Comparison of ENCODE assay signal across 24 cellular contexts in genomic region chr15:33116218-33116617, GRCh38.
"Had no signal": no experiment of that assay in that cellular context is flagged by ENCODE, and none has a peak within 500 bp of the region (broad histone marks: within the 10 kb centered on the region; RNA-seq: fewer than 3 reads in every experiment).

No MANE protein-coding gene starts in this region.

- H3K27ac ChIP-seq: RWPE1, WERI-Rb-1 had no signal

- H3K36me3 ChIP-seq: WERI-Rb-1 had no signal

- DNase-seq: activated CD4-positive, alpha-beta memory T cell treated with anti-CD3 and anti-CD28 coated beads, Interleukin-2, amount 10 ng/mL, durations not matched to agents 7 days and 5 days; activated CD4-positive, alpha-beta T cell treated with anti-CD3 and anti-CD28 coated beads for 1 hour; activated CD4-positive, alpha-beta T cell treated with anti-CD3 and anti-CD28 coated beads for 48 hours; activated CD4-positive, CD25-positive, alpha-beta regulatory T cell; activated CD8-positive, alpha-beta memory T cell treated with anti-CD3 and anti-CD28 coated beads for 24 hours; activated CD8-positive, alpha-beta memory T cell treated with anti-CD3 and anti-CD28 coated beads, Interleukin-2, amount 10 ng/mL, durations not matched to agents 7 days and 5 days; activated CD8-positive, alpha-beta memory T cell treated with anti-CD3 and anti-CD28 coated beads, Interleukin-2, amount 50 U/mL, for 48 hours; activated effector memory CD4-positive, alpha-beta T cell treated with Interleukin-2 at 50 U/mL for 16 hours; activated naive CD4-positive, alpha-beta T cell treated with anti-CD3 and anti-CD28 coated beads, Interleukin-2, amount 10 ng/mL, durations not matched to agents 7 days and 5 days; activated naive CD8-positive, alpha-beta T cell treated with anti-CD3 and anti-CD28 coated beads, Interleukin-2, amount 50 U/mL, for 24 hours; activated T-cell treated with anti-CD3 and anti-CD28 coated beads, Interleukin-2, amount 50 U/mL, for 48 hours; NCI-H1092 treated with DMSO at 0.1 percent for 48 hours; NCI-H146; NCI-H187; NCI-H2029 treated with DMSO at 0.1 percent for 48 hours; NCI-H2107; NCI-H2171; NCI-H510A; NCI-H748 treated with DMSO at 0.1 percent for 48 hours; NK-92 treated with Interleukin-12 subunit alpha and Interleukin-12 subunit beta, amount 100 ng/mL, for 24 hours; PC-3; Right ventricle myocardium superior; WERI-Rb-1 had no signal
